Comparison of ENCODE assay signal across 8 cellular contexts in the genomic region with DNA sequence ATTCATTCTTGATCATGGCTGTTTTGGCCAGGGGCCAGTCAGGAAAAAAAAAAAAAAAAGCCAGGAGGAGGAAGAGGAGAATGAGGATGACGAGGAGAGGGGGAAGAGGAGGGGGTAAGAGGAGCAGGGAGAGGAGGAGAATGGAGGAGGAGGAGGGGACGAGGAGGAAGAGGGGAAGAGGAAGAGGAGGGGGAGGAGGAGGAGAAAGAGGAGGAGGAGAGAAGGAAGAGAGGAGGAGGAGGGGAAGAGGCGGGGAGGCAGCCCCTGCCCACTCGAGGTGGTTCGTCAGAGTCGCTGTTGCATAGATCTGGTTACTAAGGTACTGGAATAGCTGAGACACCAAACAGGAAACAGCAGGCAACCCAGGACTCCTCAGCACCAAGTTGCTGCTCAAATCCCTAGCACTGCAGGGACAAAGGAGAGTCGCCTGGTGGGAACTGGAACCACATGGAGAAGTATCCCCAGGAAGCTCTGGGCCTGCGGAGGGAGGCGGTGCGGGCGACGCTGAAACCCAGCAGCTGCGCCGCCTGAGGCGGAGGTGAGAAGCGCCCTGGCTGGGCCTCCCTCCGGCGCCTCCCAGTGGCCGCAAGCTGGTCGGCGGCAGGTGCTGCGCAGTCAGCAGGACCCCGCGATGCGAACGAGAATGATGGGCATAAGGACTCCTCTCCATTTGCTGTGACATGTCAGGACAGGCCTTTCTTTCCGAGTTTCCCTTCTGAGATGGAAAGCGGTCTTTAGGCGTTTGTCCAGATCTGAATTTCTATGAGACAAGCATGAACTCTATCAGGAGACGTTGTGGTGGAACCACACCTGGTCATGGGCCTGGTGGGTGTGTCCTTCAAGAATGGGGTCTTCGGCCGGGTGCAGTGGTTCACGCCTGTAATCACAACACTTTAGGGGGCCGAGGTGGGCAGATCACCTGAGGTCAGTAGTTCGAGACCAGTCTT. TPM values are rescaled to one million over a fixed set of nuclear protein-coding genes. Genes with fewer than 3 reads are reported as not detected.
DNase-seq lines count a peak whose midpoint lies in the region; ATAC-seq and TF ChIP-seq lines count a peak whose summit lies in the region.

No MANE protein-coding gene starts in this region.

- H2BK12ac ChIP-seq in trophoblast cell (ENCODE audit: low read length): no peak overlapping the region

- DNase-seq in C1 segment of cervical spinal cord (lab: John Stamatoyannopoulos, UW) (peak in 11 of 14 donors; percentile 21 to 72 (median 52)), cardiac muscle cell (ENCODE audit: low read depth in 1 of 2, low spot score in 1 of 2) (peak; percentile 83 to 90), trophoblast cell (peak; percentile 85 to 91), thyroid gland (peak; percentile 86 to 89)
- DNase-seq in activated naive CD8-positive, alpha-beta T cell treated with anti-CD3 and anti-CD28 coated beads, Interleukin-2, amount 50 U/mL, for 16 hours (ENCODE audit: low read depth, low spot score): peak; percentile 60

- peak overlapping the region; percentile 23 for H4K12ac ChIP-seq in trophoblast cell (ENCODE audit: low read depth, low read length)

- peak overlapping the region; percentile 5 for H4K91ac ChIP-seq in trophoblast cell (ENCODE audit: low read depth, low read length)

- no peak overlapping the region for H2BK5ac ChIP-seq in trophoblast cell (ENCODE audit: low read depth, low read length, poor library complexity)

- ATAC-seq in GM21360 (IDR thresholded peaks at IDR 0.05; ENCODE audit: unreplicated experiment): peak; percentile 80

- H3F3A ChIP-seq in SU-DHL-6 (ENCODE audit: insufficient read depth): no peaks in the 10 kb centered on the region

- H3K79me2 ChIP-seq in SU-DHL-6 (ENCODE audit: insufficient read depth, low read length): no peaks in the 10 kb centered on the region
- H3K79me2 ChIP-seq in trophoblast cell (ENCODE audit: control insufficient read depth, insufficient read depth, low read length, poor library complexity): no peaks in the 10 kb centered on the region

- H3K27ac ChIP-seq in KOPT-K1 (ENCODE audit: low read depth, low read length, poor library complexity, severe bottlenecking): peak overlapping the region; percentile 61
- H3K27ac ChIP-seq in SU-DHL-6 (ENCODE audit: low read depth, low read length): no peak overlapping the region
- H3K27ac ChIP-seq in cardiac muscle cell: no peak overlapping the region
- no peak overlapping the region for H3K27ac ChIP-seq in trophoblast cell (ENCODE audit: low read depth, low read length)
- peak overlapping the region; percentile 50 to 87 (median 53) for H3K27ac ChIP-seq in thyroid gland

- peak overlapping the region; percentile 13 for H4K8ac ChIP-seq in trophoblast cell (ENCODE audit: low read depth, low read length)

- TF ChIP-seq CTCF in SU-DHL-6 (IDR thresholded peaks at IDR 0.05; ENCODE audit: insufficient read depth, low read length, poor library complexity, severe bottlenecking) (peak; percentile 98), cardiac muscle cell (IDR thresholded peaks at IDR 0.05; ENCODE audit: low read depth, low read length) (peak; percentile 100), thyroid gland (IDR thresholded peaks at IDR 0.05) (peak; percentile 96 to 100 (median 99))

- no peak overlapping the region for H3K18ac ChIP-seq in trophoblast cell (ENCODE audit: low read length)

- no peak overlapping the region for H2BK120ac ChIP-seq in trophoblast cell (ENCODE audit: insufficient read depth, low read length, poor library complexity)

- WGBS in trophoblast cell (ENCODE audit: extremely low coverage, insufficient coverage, insufficient read length): 100% methylated on average over 1 of the region's 35 CpGs
- 8 to 13% methylated on average over 25 to 31 of the region's 35 CpGs for WGBS in thyroid gland, 2 donors

- H2AFZ ChIP-seq in SU-DHL-6 (ENCODE audit: low read depth, low read length, severe bottlenecking) (peak overlapping the region; percentile 93), trophoblast cell (ENCODE audit: insufficient read depth, low read length, poor library complexity) (peak overlapping the region; percentile 24)

- H3K4me3 ChIP-seq in SU-DHL-6 (ENCODE audit: insufficient read depth, low read length, poor library complexity, severe bottlenecking) (no peak overlapping the region), cardiac muscle cell (no peak overlapping the region), trophoblast cell (ENCODE audit: low read depth, low read length) (peak overlapping the region; percentile 26), thyroid gland (replicated peaks in 1 of 3) (no peak overlapping the region)

- H3K4ac ChIP-seq in trophoblast cell (ENCODE audit: low read depth, low read length): no peak overlapping the region

- H3K14ac ChIP-seq in trophoblast cell (ENCODE audit: low read length): peak overlapping the region; percentile 24

- H3K9ac ChIP-seq in SU-DHL-6 (ENCODE audit: low read length) (peak overlapping the region; percentile 31; the same call in 1 of the 2 replicates), trophoblast cell (ENCODE audit: low read length) (no peak overlapping the region)

- no peak overlapping the region for H3K23ac ChIP-seq in trophoblast cell (ENCODE audit: low read length)

- peak in 1 of 2 donors; percentile 61 for TF ChIP-seq POLR2A in thyroid gland (IDR thresholded peaks at IDR 0.05)

- no peaks in the 10 kb centered on the region for H4K20me1 ChIP-seq in SU-DHL-6 (ENCODE audit: low read depth, low read length)

- H3K79me1 ChIP-seq in trophoblast cell (ENCODE audit: low read length): peaks cover 2% of the 10 kb centered on the region

- no peaks in the 10 kb centered on the region for H3K27me3 ChIP-seq in SU-DHL-6 (ENCODE audit: low read length)
- no peaks in the 10 kb centered on the region for H3K27me3 ChIP-seq in cardiac muscle cell
- H3K27me3 ChIP-seq in trophoblast cell (ENCODE audit: insufficient read depth, low read length): no peaks in the 10 kb centered on the region
- H3K27me3 ChIP-seq in thyroid gland: no peaks in the 10 kb centered on the region

- H3K4me1 ChIP-seq in cardiac muscle cell (ENCODE audit: low read depth): peaks cover 17% of the 10 kb centered on the region
- H3K4me1 ChIP-seq in trophoblast cell (ENCODE audit: control insufficient read depth in 1 of 2, insufficient read depth in 2 of 2, low read length in 2 of 2): peaks cover 3 to 5% of the 10 kb centered on the region in 2 experiments
- peaks cover 16% of the 10 kb centered on the region in 2 donors for H3K4me1 ChIP-seq in thyroid gland

- H3K36me3 ChIP-seq in KOPT-K1 (ENCODE audit: insufficient read depth, low read length) (no peaks in the 10 kb centered on the region), SU-DHL-6 (ENCODE audit: low read length) (no peaks in the 10 kb centered on the region), cardiac muscle cell (no peaks in the 10 kb centered on the region), trophoblast cell (ENCODE audit: control insufficient read depth in 1 of 2, insufficient read depth in 2 of 2, low read length in 2 of 2) (no peaks in the 10 kb centered on the region), thyroid gland (no peaks in the 10 kb centered on the region)

- H3K9me2 ChIP-seq in SU-DHL-6 (replicated peaks; ENCODE audit: insufficient read depth, low read length): no peaks in the 10 kb centered on the region

- no peaks in the 10 kb centered on the region for H3K9me3 ChIP-seq in KOPT-K1 (ENCODE audit: insufficient read depth, low read length, poor library complexity, severe bottlenecking)
- no peaks in the 10 kb centered on the region for H3K9me3 ChIP-seq in SU-DHL-6 (ENCODE audit: insufficient read depth, low read length)
- no peaks in the 10 kb centered on the region for H3K9me3 ChIP-seq in cardiac muscle cell (ENCODE audit: low read depth)
- no peaks in the 10 kb centered on the region for H3K9me3 ChIP-seq in trophoblast cell (ENCODE audit: insufficient read depth, low read depth, low read length)
- no peaks in the 10 kb centered on the region for H3K9me3 ChIP-seq in thyroid gland

- no peak overlapping the region for H2AK5ac ChIP-seq in trophoblast cell (ENCODE audit: low read length)

- intact Hi-C loops in thyroid gland (cut with DNase I): loop anchor here (2.0 to 10.0 kb wide), 2 partner anchors 55 to 141 kb away; a partner anchor contains a TSS

- H3K4me2 ChIP-seq in SU-DHL-6 (ENCODE audit: low read depth, low read length, poor library complexity, severe bottlenecking): peak overlapping the region; percentile 49
- peak overlapping the region; percentile 86 for H3K4me2 ChIP-seq in trophoblast cell (ENCODE audit: low read length)

RNA-seq across cellular contexts. Expression of a gene that starts 17.5 kb away (rescaled TPM):
- total RNA-seq in cardiac muscle cell: not detected in 2 replicates
- polyA plus RNA-seq in cardiac muscle cell: not detected in 2 replicates
- polyA plus RNA-seq in trophoblast cell (2013): not detected in 2 replicates
- 1 to 10 TPM in 1 of 4 donors, under 1 TPM in 1, not detected in 2; 0.22 to 1.1 TPM for total RNA-seq in thyroid gland

Comparison
In these comparisons a context has a peak if more than half of its experiments do, and no peak if none do; other contexts are left out.
1. H3K27ac ChIP-seq: peak in KOPT-K1 (single experiment) and thyroid gland (3 of 3); none in SU-DHL-6 (single experiment), cardiac muscle cell (single experiment) and trophoblast cell (single experiment).
2. Peak in every context shown above with its lines, with median percentiles within 50 percentile points of each other: DNase-seq and CTCF ChIP-seq.